In genomic region chr1:175887981-175888428, GRCh38 we compare ENCODE assay signal across 9 cellular contexts.
DNase-seq lines count a peak whose midpoint lies in the region; ATAC-seq and TF ChIP-seq lines count a peak whose summit lies in the region.
"Had no signal": no experiment of that assay in that cellular context is flagged by ENCODE, and none has a peak within 500 bp of the region (broad histone marks: within the 10 kb centered on the region; RNA-seq: fewer than 3 reads in every experiment).

No MANE protein-coding gene starts in this region.

- H3K4me3 ChIP-seq in HUES64 (ENCODE audit: low read length) (peak overlapping the region; percentile 47), RWPE2 (ENCODE audit: severe bottlenecking) (no peak overlapping the region), liver (ENCODE audit: low read depth in 1 of 3, low read length in 3 of 3) (no peak overlapping the region), suprapubic skin (no peak overlapping the region)
- H3K4me3 ChIP-seq: BLaER1 had no signal

- TF ChIP-seq POLR2A in suprapubic skin (IDR thresholded peaks at IDR 0.05) = no peak

- no peak for TF ChIP-seq EP300 in suprapubic skin (IDR thresholded peaks at IDR 0.05)

- no peaks in the 10 kb centered on the region for H3K9me3 ChIP-seq in HUES64 (ENCODE audit: insufficient read depth, low read depth, low read length)
- no peaks in the 10 kb centered on the region for H3K9me3 ChIP-seq in RWPE2 (ENCODE audit: severe bottlenecking)
- no peaks in the 10 kb centered on the region for H3K9me3 ChIP-seq in liver (ENCODE audit: control insufficient read depth in 4 of 4, low read length in 3 of 4)
- no peaks in the 10 kb centered on the region for H3K9me3 ChIP-seq in suprapubic skin
- H3K9me3 ChIP-seq: BLaER1 had no signal

- no peaks in the 10 kb centered on the region for H3K36me3 ChIP-seq in HUES64 (ENCODE audit: insufficient read depth, low read length)
- no peaks in the 10 kb centered on the region for H3K36me3 ChIP-seq in RWPE2 (ENCODE audit: low read depth)
- no peaks in the 10 kb centered on the region for H3K36me3 ChIP-seq in liver (ENCODE audit: control insufficient read depth in 4 of 4, insufficient read depth in 3 of 4, low read depth in 1 of 4, low read length in 3 of 4)
- no peaks in the 10 kb centered on the region for H3K36me3 ChIP-seq in suprapubic skin
- H3K36me3 ChIP-seq: BLaER1 had no signal

- WGBS in HUES64 = 6% methylated on average over 17 of the region's 17 CpGs
- WGBS in liver = 43% methylated on average over 17 of the region's 17 CpGs
- WGBS in suprapubic skin = 35% methylated on average over 17 of the region's 17 CpGs

- H3K9ac ChIP-seq in HUES64 (ENCODE audit: low read depth, low read length) = no peak overlapping the region
- no peak overlapping the region for H3K9ac ChIP-seq in liver (ENCODE audit: low read depth in 1 of 2, low read length in 2 of 2)
- H3K9ac ChIP-seq: BLaER1 had no signal

- TF ChIP-seq RAD21 in liver (IDR thresholded peaks at IDR 0.05) = peak; percentile 76 to 84

- ATAC-seq in GM21381 (IDR thresholded peaks at IDR 0.05; ENCODE audit: unreplicated experiment) (peak; percentile 78), RWPE2 (ENCODE audit: low read depth) (peak; percentile 90)

- peaks cover 10% of the 10 kb centered on the region; the same call in 1 of the 2 replicates for H3K4me1 ChIP-seq in HUES64 (ENCODE audit: insufficient read depth, low read length)
- H3K4me1 ChIP-seq in RWPE2 (ENCODE audit: insufficient read depth, poor library complexity, severe bottlenecking) = no peaks in the 10 kb centered on the region
- H3K4me1 ChIP-seq in liver (ENCODE audit: control insufficient read depth in 4 of 4, insufficient read depth in 4 of 4, low read length in 3 of 4) = no peaks in the 10 kb centered on the region
- H3K4me1 ChIP-seq in suprapubic skin = no peaks in the 10 kb centered on the region

- peaks cover 72% of the 10 kb centered on the region for H3K27me3 ChIP-seq in HUES64 (ENCODE audit: insufficient read depth, low read length)
- H3K27me3 ChIP-seq in RWPE2 (ENCODE audit: insufficient read depth, poor library complexity, severe bottlenecking) = no peaks in the 10 kb centered on the region
- no peaks in the 10 kb centered on the region for H3K27me3 ChIP-seq in liver (ENCODE audit: control insufficient read depth in 4 of 4, insufficient read depth in 4 of 4, low read length in 3 of 4)
- no peaks in the 10 kb centered on the region for H3K27me3 ChIP-seq in suprapubic skin
- H3K27me3 ChIP-seq: BLaER1 had no signal

- DNase-seq in NCI-H1417 (lab: John Stamatoyannopoulos, UW) (peak; percentile 6 to 86 (median 36)), NCI-H1417 treated with DMSO at 0.1 percent for 48 hours (lab: John Stamatoyannopoulos, UW) (no peak), RWPE2 (ENCODE audit: low spot score) (no peak), dermis microvascular lymphatic vessel endothelial cell (ENCODE audit: low read depth in 2 of 2) (peak; percentile 30 to 53), suprapubic skin (ENCODE audit: low spot score in 2 of 2) (no peak)

- H3K27ac ChIP-seq in HUES64 (ENCODE audit: low read depth, low read length) = no peak overlapping the region
- H3K27ac ChIP-seq in RWPE2 (ENCODE audit: poor library complexity, severe bottlenecking) = no peak overlapping the region
- no peak overlapping the region for H3K27ac ChIP-seq in liver (ENCODE audit: low read depth in 1 of 2, low read length in 2 of 2)
- no peak overlapping the region for H3K27ac ChIP-seq in suprapubic skin
- H3K27ac ChIP-seq: BLaER1 had no signal

- TF ChIP-seq CTCF in RWPE2 (IDR thresholded peaks at IDR 0.05; ENCODE audit: poor library complexity, severe bottlenecking) = peak; percentile 76
- TF ChIP-seq CTCF in liver (IDR thresholded peaks at IDR 0.05; ENCODE audit: low read depth, low read length, missing input control) = peak; percentile 71
- TF ChIP-seq CTCF in suprapubic skin (IDR thresholded peaks at IDR 0.05) = peak; percentile 3 to 76

TF ChIP-seq in liver, 16 proteins besides CTCF, POLR2A, EP300 and RAD21:
- TF ChIP-seq ZBTB33 (IDR thresholded peaks at IDR 0.05) (no peak), FOXA2 (IDR thresholded peaks at IDR 0.05) (no peak), TAF1 (conservative IDR thresholded peaks at IDR 0.05) (no peak), HNF4A (conservative IDR thresholded peaks at IDR 0.05) (no peak), EGR1 (IDR thresholded peaks at IDR 0.05; ENCODE audit: low read depth in 2 of 2) (no peak), JUND (IDR thresholded peaks at IDR 0.05) (no peak), NR2F2 (IDR thresholded peaks at IDR 0.05) (no peak), ATF3 (IDR thresholded peaks at IDR 0.05) (no peak), SP1 (IDR thresholded peaks at IDR 0.05) (no peak), REST (IDR thresholded peaks at IDR 0.05) (no peak)

Comparison
In these comparisons a context has a peak if more than half of its experiments do, and no peak if none do; other contexts are left out.
1. DNase-seq: peak in NCI-H1417 (3 of 3) and dermis microvascular lymphatic vessel endothelial cell (2 of 2); none in NCI-H1417 treated with DMSO at 0.1 percent for 48 hours (single experiment), RWPE2 (single experiment) and suprapubic skin (0 of 2).
2. Peak in every context shown above with its lines, with median percentiles within 50 percentile points of each other: CTCF ChIP-seq.